In the genomic region with DNA sequence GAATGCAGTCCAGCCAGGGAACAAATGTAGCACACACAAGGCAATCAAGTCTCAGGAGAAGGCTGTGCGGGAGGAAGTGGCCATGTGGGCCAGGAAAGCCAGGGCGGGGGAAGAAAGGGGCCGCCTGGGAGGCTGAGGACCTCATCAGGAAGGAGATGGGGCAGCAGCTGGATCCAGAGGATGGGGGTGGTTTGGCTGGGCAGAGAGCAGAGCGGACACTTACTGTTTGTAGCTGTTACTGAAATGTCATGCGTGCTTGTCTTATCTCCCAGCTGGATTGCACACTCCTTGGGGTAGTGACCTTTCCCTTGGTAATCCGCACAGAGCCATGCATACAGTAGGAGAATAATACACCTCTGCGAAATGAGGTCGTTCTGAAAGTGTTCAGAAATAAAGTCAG, we compare ENCODE assay signal across 1 cellular context.
A peak's percentile ranks its signal among the peaks of the same experiment; 100 is the strongest.
TF ChIP-seq lines count a peak whose summit lies in the region.

No MANE protein-coding gene starts in this region.

TF ChIP-seq in IMR-90, 13 proteins besides CTCF, POLR2A, EP300 and RAD21:
- TF ChIP-seq CEBPB (IDR thresholded peaks at IDR 0.05; ENCODE audit: low read depth, low read length) (peak; percentile 67), SMC3 (IDR thresholded peaks at IDR 0.05; ENCODE audit: low read depth, low read length) (no peak), RFX5 (IDR thresholded peaks at IDR 0.05; ENCODE audit: low read depth, low read length) (no peak), CHD1 (IDR thresholded peaks at IDR 0.05; ENCODE audit: low read depth, low read length) (no peak), MXI1 (IDR thresholded peaks at IDR 0.05; ENCODE audit: borderline replicate concordance, low read depth, low read length) (no peak), RCOR1 (IDR thresholded peaks at IDR 0.05; ENCODE audit: insufficient replicate concordance, low read length) (no peak), FOS (IDR thresholded peaks at IDR 0.05; ENCODE audit: low read depth, low read length) (no peak), MAZ (IDR thresholded peaks at IDR 0.05; ENCODE audit: borderline replicate concordance, low read depth, low read length) (peak; percentile 44; the same call in 1 of the 2 replicates), NFE2L2 (IDR thresholded peaks at IDR 0.05; ENCODE audit: low read depth, low read length) (no peak), BHLHE40 (IDR thresholded peaks at IDR 0.05; ENCODE audit: low read depth, low read length) (peak; percentile 68; the same call in 1 of the 2 replicates), MAFK (IDR thresholded peaks at IDR 0.05; ENCODE audit: low read depth, low read length) (no peak)
- TF ChIP-seq, protein P1, sequence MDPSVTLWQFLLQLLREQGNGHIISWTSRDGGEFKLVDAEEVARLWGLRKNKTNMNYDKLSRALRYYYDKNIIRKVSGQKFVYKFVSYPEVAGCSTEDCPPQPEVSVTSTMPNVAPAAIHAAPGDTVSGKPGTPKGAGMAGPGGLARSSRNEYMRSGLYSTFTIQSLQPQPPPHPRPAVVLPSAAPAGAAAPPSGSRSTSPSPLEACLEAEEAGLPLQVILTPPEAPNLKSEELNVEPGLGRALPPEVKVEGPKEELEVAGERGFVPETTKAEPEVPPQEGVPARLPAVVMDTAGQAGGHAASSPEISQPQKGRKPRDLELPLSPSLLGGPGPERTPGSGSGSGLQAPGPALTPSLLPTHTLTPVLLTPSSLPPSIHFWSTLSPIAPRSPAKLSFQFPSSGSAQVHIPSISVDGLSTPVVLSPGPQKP (IDR thresholded peaks at IDR 0.05; ENCODE audit: borderline replicate concordance, low read depth, low read length), result no peak
- TF ChIP-seq, protein P2, sequence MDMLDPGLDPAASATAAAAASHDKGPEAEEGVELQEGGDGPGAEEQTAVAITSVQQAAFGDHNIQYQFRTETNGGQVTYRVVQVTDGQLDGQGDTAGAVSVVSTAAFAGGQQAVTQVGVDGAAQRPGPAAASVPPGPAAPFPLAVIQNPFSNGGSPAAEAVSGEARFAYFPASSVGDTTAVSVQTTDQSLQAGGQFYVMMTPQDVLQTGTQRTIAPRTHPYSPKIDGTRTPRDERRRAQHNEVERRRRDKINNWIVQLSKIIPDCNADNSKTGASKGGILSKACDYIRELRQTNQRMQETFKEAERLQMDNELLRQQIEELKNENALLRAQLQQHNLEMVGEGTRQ (IDR thresholded peaks at IDR 0.05; ENCODE audit: low read depth, low read length), result no peak
